In the genomic region with DNA sequence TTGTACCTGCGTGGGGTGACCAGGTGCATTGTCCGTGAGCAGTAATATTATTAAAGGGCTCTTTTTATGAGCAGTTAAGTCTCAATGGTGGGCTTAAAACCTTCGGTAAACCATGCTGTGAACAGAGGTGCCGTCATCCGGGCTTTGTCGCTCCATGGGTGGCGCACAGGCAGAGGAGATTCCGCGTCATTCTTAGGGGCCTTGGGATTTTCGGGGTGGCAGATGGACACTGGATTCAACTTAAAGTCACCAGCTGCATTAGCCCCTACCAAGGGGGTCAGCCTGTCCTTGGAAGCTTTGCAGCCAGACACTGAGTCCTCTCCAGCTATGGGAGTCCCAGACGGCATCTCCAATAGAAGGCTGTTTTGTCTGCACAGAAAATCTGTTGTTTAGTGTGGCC, we compare ENCODE assay signal across 18 cellular contexts.
DNase-seq lines count a peak whose midpoint lies in the region; ATAC-seq and TF ChIP-seq lines count a peak whose summit lies in the region.
"Had no signal": no experiment of that assay in that cellular context is flagged by ENCODE, and none has a peak within 500 bp of the region (broad histone marks: within the 10 kb centered on the region; RNA-seq: fewer than 3 reads in every experiment).

No MANE protein-coding gene starts in this region.

- H3K4me1 ChIP-seq in heart right ventricle = peaks cover 13 to 36% (median 27%) of the 10 kb centered on the region in 9 donors

- WGBS in heart right ventricle, 2 donors = 99% methylated on average over 11 of the region's 11 CpGs

- no peak overlapping the region for H3K27ac ChIP-seq in heart right ventricle
- H3K27ac ChIP-seq: cardiac muscle cell, epithelial cell of prostate, right atrium auricular region, thyroid gland had no signal

- no peaks in the 10 kb centered on the region for H3K27me3 Mint-ChIP-seq in activated T-helper 1 cell treated with anti-CD3 and anti-CD28 coated beads, Interleukin-12 subunit alpha, Interleukin-12 subunit beta, Interleukin-2, Interleukin-4 antibody, amounts not matched to agents 30 ng/mL and 10 ng/mL and 1 ng/mL, durations not matched to agents 14 hours and 24 hours and 36 hours (ENCODE audit: insufficient read depth)
- H3K27me3 Mint-ChIP-seq in naive thymus-derived CD8-positive, alpha-beta T cell = no peaks in the 10 kb centered on the region
- H3K27me3 Mint-ChIP-seq in type B pancreatic cell = peaks cover 8% of the 10 kb centered on the region
- no peaks in the 10 kb centered on the region for H3K27me3 Mint-ChIP-seq in activated naive CD4-positive, alpha-beta T cell treated with anti-CD3 and anti-CD28 coated beads for 36 hours (ENCODE audit: low read depth)

- H3K4me3 ChIP-seq in heart right ventricle = no peak overlapping the region
- H3K4me3 ChIP-seq in foreskin fibroblast (ENCODE audit: low read depth in 1 of 2, low read length in 2 of 2) = no peak overlapping the region
- H3K4me3 ChIP-seq: cardiac muscle cell, GM23338, right atrium auricular region, thyroid gland had no signal

- ATAC-seq in left ventricle myocardium superior (no peak), heart right ventricle (no peak)
- ATAC-seq in naive thymus-derived CD8-positive, alpha-beta T cell = no peak
- ATAC-seq: GM23338 had no signal

- H3K9me3 Mint-ChIP-seq in activated T-helper 1 cell treated with anti-CD3 and anti-CD28 coated beads, Interleukin-12 subunit alpha, Interleukin-12 subunit beta, Interleukin-2, Interleukin-4 antibody, amounts not matched to agents 30 ng/mL and 10 ng/mL and 1 ng/mL, durations not matched to agents 14 hours and 24 hours and 36 hours = peaks cover 26% of the 10 kb centered on the region
- peaks cover 0 to 20% (median 17%) of the 10 kb centered on the region in 9 donors for H3K9me3 Mint-ChIP-seq in naive thymus-derived CD8-positive, alpha-beta T cell
- H3K9me3 Mint-ChIP-seq in type B pancreatic cell = peaks cover 12% of the 10 kb centered on the region
- peaks cover 19% of the 10 kb centered on the region for H3K9me3 Mint-ChIP-seq in activated naive CD4-positive, alpha-beta T cell treated with anti-CD3 and anti-CD28 coated beads for 36 hours

- H3K36me3 ChIP-seq in heart right ventricle = peaks cover 0 to 10% (median 0%) of the 10 kb centered on the region in 9 donors
- H3K36me3 ChIP-seq: cardiac muscle cell, right atrium auricular region, thyroid gland had no signal

- H3K9me3 ChIP-seq in heart right ventricle = peaks cover 0 to 24% (median 9%) of the 10 kb centered on the region in 11 donors
- H3K9me3 ChIP-seq: thyroid gland had no signal

- H3K27ac Mint-ChIP-seq in activated T-helper 1 cell treated with anti-CD3 and anti-CD28 coated beads, Interleukin-12 subunit alpha, Interleukin-12 subunit beta, Interleukin-2, Interleukin-4 antibody, amounts not matched to agents 30 ng/mL and 10 ng/mL and 1 ng/mL, durations not matched to agents 14 hours and 24 hours and 36 hours = peak overlapping the region; percentile 24
- peak overlapping the region in 7 of 10 donors; percentile 42 to 91 (median 84) for H3K27ac Mint-ChIP-seq in naive thymus-derived CD8-positive, alpha-beta T cell
- no peak overlapping the region for H3K27ac Mint-ChIP-seq in type B pancreatic cell
- no peak overlapping the region for H3K27ac Mint-ChIP-seq in activated naive CD4-positive, alpha-beta T cell treated with anti-CD3 and anti-CD28 coated beads for 36 hours
- H3K27ac Mint-ChIP-seq: GM23338 had no signal

- intact Hi-C loops in left ventricle myocardium superior (cut with micrococcal nuclease) (no loop called here), heart right ventricle (cut with DNase I) (no loop called here)
- intact Hi-C loops in activated T-helper 1 cell treated with anti-CD3 and anti-CD28 coated beads, Interleukin-12 subunit alpha, Interleukin-12 subunit beta, Interleukin-2, Interleukin-4 antibody, amounts not matched to agents 30 ng/mL and 10 ng/mL and 1 ng/mL, durations not matched to agents 14 hours and 24 hours and 36 hours (cut with micrococcal nuclease) = loop anchor here (2.0 kb wide), 1 partner anchor 13 kb away; no protein-coding TSS in a partner anchor
- intact Hi-C loops in activated naive CD4-positive, alpha-beta T cell treated with anti-CD3 and anti-CD28 coated beads for 36 hours (cut with micrococcal nuclease) = no loop called here

- no peak for TF ChIP-seq CTCF in heart right ventricle (IDR thresholded peaks at IDR 0.05)
- no peak for TF ChIP-seq CTCF in type B pancreatic cell (conservative IDR thresholded peaks at IDR 0.05)
- no peak for TF ChIP-seq CTCF in foreskin fibroblast (IDR thresholded peaks at IDR 0.05; ENCODE audit: low read depth, low read length)

- H3K27me3 ChIP-seq in heart right ventricle = no peaks in the 10 kb centered on the region
- H3K27me3 ChIP-seq: cardiac muscle cell, right atrium auricular region, thyroid gland had no signal

- peaks cover 35% of the 10 kb centered on the region for H3K36me3 Mint-ChIP-seq in activated T-helper 1 cell treated with anti-CD3 and anti-CD28 coated beads, Interleukin-12 subunit alpha, Interleukin-12 subunit beta, Interleukin-2, Interleukin-4 antibody, amounts not matched to agents 30 ng/mL and 10 ng/mL and 1 ng/mL, durations not matched to agents 14 hours and 24 hours and 36 hours (ENCODE audit: low read depth)
- H3K36me3 Mint-ChIP-seq in naive thymus-derived CD8-positive, alpha-beta T cell = peaks cover 11 to 17% (median 14%) of the 10 kb centered on the region in 3 donors
- H3K36me3 Mint-ChIP-seq in type B pancreatic cell = no peaks in the 10 kb centered on the region
- peaks cover 35% of the 10 kb centered on the region for H3K36me3 Mint-ChIP-seq in activated naive CD4-positive, alpha-beta T cell treated with anti-CD3 and anti-CD28 coated beads for 36 hours (ENCODE audit: low read depth)

- CTCF ChIA-PET in activated naive CD4-positive, alpha-beta T cell treated with anti-CD3 and anti-CD28 coated beads for 36 hours (lab: Charles Lee) = interaction anchor here (0.7 to 1.5 kb wide), 2 partner anchors 15 to 20 kb away, joined by 3 to 5 read pairs; no protein-coding TSS in a partner anchor

- H3K4me3 Mint-ChIP-seq in activated T-helper 1 cell treated with anti-CD3 and anti-CD28 coated beads, Interleukin-12 subunit alpha, Interleukin-12 subunit beta, Interleukin-2, Interleukin-4 antibody, amounts not matched to agents 30 ng/mL and 10 ng/mL and 1 ng/mL, durations not matched to agents 14 hours and 24 hours and 36 hours = no peak overlapping the region
- H3K4me3 Mint-ChIP-seq in naive thymus-derived CD8-positive, alpha-beta T cell = no peak overlapping the region
- H3K4me3 Mint-ChIP-seq in type B pancreatic cell = no peak overlapping the region
- no peak overlapping the region for H3K4me3 Mint-ChIP-seq in activated naive CD4-positive, alpha-beta T cell treated with anti-CD3 and anti-CD28 coated beads for 36 hours
- H3K4me3 Mint-ChIP-seq: GM23338 had no signal

- POLR2A ChIA-PET in naive thymus-derived CD8-positive, alpha-beta T cell (lab: Charles Lee) = interaction anchor here (0.8 kb wide), 1 partner anchor 21 kb away, joined by 3 read pairs; no protein-coding TSS in a partner anchor

- DNase-seq in left ventricle myocardium superior (peak; percentile 2), heart right ventricle (no peak), type B pancreatic cell (ENCODE audit: extremely low spot score, unreplicated experiment) (peak; percentile 34), occipital lobe (lab: John Stamatoyannopoulos, UW) (no peak), foreskin fibroblast (no peak)
- no peak for DNase-seq in activated T-helper 1 cell treated with anti-CD3 and anti-CD28 coated beads, Interleukin-12 subunit alpha, Interleukin-12 subunit beta, Interleukin-2, Interleukin-4 antibody, amounts not matched to agents 30 ng/mL and 10 ng/mL and 1 ng/mL, durations not matched to agents 14 hours and 24 hours and 36 hours (ENCODE audit: low spot score)
- peak in 1 of 10 donors; percentile 32 for DNase-seq in naive thymus-derived CD8-positive, alpha-beta T cell
- no peak for DNase-seq in activated naive CD4-positive, alpha-beta T cell treated with anti-CD3 and anti-CD28 coated beads for 36 hours
- DNase-seq: activated CD4-positive, alpha-beta T cell treated with anti-CD3 and anti-CD28 coated beads, Interleukin-2, amount 50 U/mL, for 4 hours; DMS79 treated with DMSO at 0.1 percent for 48 hours; NCI-H1694 treated with DMSO at 0.1 percent for 48 hours; NCI-H748 treated with DMSO at 0.1 percent for 48 hours; T-helper 1 cell; thyroid gland had no signal

- peaks cover 51% of the 10 kb centered on the region for H3K4me1 Mint-ChIP-seq in activated T-helper 1 cell treated with anti-CD3 and anti-CD28 coated beads, Interleukin-12 subunit alpha, Interleukin-12 subunit beta, Interleukin-2, Interleukin-4 antibody, amounts not matched to agents 30 ng/mL and 10 ng/mL and 1 ng/mL, durations not matched to agents 14 hours and 24 hours and 36 hours (ENCODE audit: low read depth)
- H3K4me1 Mint-ChIP-seq in naive thymus-derived CD8-positive, alpha-beta T cell = peaks cover 20 to 47% (median 45%) of the 10 kb centered on the region in 4 donors
- H3K4me1 Mint-ChIP-seq in type B pancreatic cell (ENCODE audit: unreplicated experiment) = no peaks in the 10 kb centered on the region
- peaks cover 58% of the 10 kb centered on the region for H3K4me1 Mint-ChIP-seq in activated naive CD4-positive, alpha-beta T cell treated with anti-CD3 and anti-CD28 coated beads for 36 hours (ENCODE audit: low read depth)

Comparison
In these comparisons a context has a peak if more than half of its experiments do, and no peak if none do; other contexts are left out.
1. DNase-seq: peak in left ventricle myocardium superior (single experiment) and type B pancreatic cell (single experiment); none in heart right ventricle (0 of 2), activated T-helper 1 cell treated with anti-CD3 and anti-CD28 coated beads, Interleukin-12 subunit alpha, Interleukin-12 subunit beta, Interleukin-2, Interleukin-4 antibody, amounts not matched to agents 30 ng/mL and 10 ng/mL and 1 ng/mL, durations not matched to agents 14 hours and 24 hours and 36 hours (single experiment), occipital lobe (single experiment), activated naive CD4-positive, alpha-beta T cell treated with anti-CD3 and anti-CD28 coated beads for 36 hours (single experiment) and foreskin fibroblast (0 of 2).
2. H3K27ac Mint-ChIP-seq: peak in activated T-helper 1 cell treated with anti-CD3 and anti-CD28 coated beads, Interleukin-12 subunit alpha, Interleukin-12 subunit beta, Interleukin-2, Interleukin-4 antibody, amounts not matched to agents 30 ng/mL and 10 ng/mL and 1 ng/mL, durations not matched to agents 14 hours and 24 hours and 36 hours (single experiment) and naive thymus-derived CD8-positive, alpha-beta T cell (7 of 10); none in type B pancreatic cell (single experiment) and activated naive CD4-positive, alpha-beta T cell treated with anti-CD3 and anti-CD28 coated beads for 36 hours (single experiment).